ENCODE assay signal across 1 cellular context in genomic region chr11:27012254-27012921, GRCh38.
TF ChIP-seq lines count a peak whose summit lies in the region.

No MANE protein-coding gene starts in this region.

TF ChIP-seq in HepG2, 621 proteins besides CTCF, POLR2A, EP300 and RAD21:
- TF ChIP-seq ZBTB40 (IDR thresholded peaks at IDR 0.05) (no peak), ZBTB40 (CRISPR knock-in tag; IDR thresholded peaks at IDR 0.05) (no peak), MAFF (IDR thresholded peaks at IDR 0.05; ENCODE audit: low read depth, low read length) (no peak), RAD51 (IDR thresholded peaks at IDR 0.05; ENCODE audit: borderline replicate concordance) (no peak), ZNF207 (IDR thresholded peaks at IDR 0.05; ENCODE audit: borderline replicate concordance) (no peak), SUZ12 (IDR thresholded peaks at IDR 0.05; ENCODE audit: low read depth, low read length) (no peak), RFX5 (IDR thresholded peaks at IDR 0.05; ENCODE audit: low read depth, low read length) (no peak), ZBTB25 (CRISPR knock-in tag; IDR thresholded peaks at IDR 0.05) (no peak), CBX1 (IDR thresholded peaks at IDR 0.05; ENCODE audit: low read depth) (no peak), SYNCRIP (IDR thresholded peaks at IDR 0.05; ENCODE audit: insufficient read depth, low read depth, low read length) (no peak), YEATS4 (CRISPR knock-in tag; IDR thresholded peaks at IDR 0.05; ENCODE audit: borderline replicate concordance) (no peak), PCBP2 (optimal IDR thresholded peaks at IDR 0.05; ENCODE audit: low read depth, low read length, poor library complexity, severe bottlenecking) (no peak), TIGD3 (CRISPR knock-in tag; IDR thresholded peaks at IDR 0.05; ENCODE audit: borderline replicate concordance) (no peak), PTBP1 (IDR thresholded peaks at IDR 0.05; ENCODE audit: low read depth, low read length, poor library complexity, severe bottlenecking) (no peak), GATAD1 (CRISPR knock-in tag; IDR thresholded peaks at IDR 0.05) (no peak), RXRB (CRISPR knock-in tag; IDR thresholded peaks at IDR 0.05; ENCODE audit: borderline replicate concordance) (no peak)
